Comparison of ENCODE assay signal across 8 cellular contexts in the genomic region with DNA sequence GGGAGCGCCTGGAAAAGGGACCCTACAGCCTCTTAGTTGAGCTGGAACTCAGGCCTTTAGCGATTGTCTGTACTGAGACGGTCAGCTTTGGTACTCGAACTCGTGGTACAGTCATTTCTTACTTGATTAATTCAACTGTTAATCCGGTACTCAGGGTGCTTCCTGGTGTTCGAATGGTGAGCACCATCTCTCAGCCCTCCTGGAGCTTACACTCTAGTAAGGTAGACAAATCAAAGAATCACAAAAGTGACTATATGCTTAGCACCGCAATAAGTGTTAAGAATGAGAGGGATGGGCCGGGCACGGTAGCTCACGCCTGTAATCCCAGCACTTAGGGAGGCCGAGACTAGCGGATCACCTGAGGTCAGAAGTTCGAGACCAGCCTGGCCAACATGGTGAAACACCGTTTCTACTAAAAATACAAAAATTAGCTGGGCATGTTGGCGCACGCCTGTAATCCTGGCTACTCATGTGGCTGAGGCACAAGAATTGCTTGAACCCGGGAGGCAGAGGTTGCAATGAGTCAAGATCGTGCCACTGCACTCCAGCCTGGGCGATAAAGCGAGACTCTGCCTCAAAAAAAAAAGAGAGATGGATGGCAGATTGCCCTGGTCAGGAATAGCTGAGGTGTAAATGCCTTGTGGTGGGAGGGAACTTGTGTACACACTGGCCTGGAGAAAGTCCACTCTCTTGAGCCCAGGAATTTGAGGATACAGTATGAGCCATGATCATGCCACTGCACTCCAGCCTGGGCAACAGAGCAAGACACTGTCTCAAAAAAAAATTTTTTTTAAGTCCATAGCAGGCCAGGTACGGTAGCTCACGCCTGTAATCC. TPM values are rescaled to one million over a fixed set of nuclear protein-coding genes. Genes with fewer than 3 reads are reported as not detected.
DNase-seq lines count a peak whose midpoint lies in the region; ATAC-seq and TF ChIP-seq lines count a peak whose summit lies in the region.

No MANE protein-coding gene starts in this region.

- peak overlapping the region; percentile 93 for H3K4me2 ChIP-seq in hepatocyte

- no peaks in the 10 kb centered on the region for H3K36me3 ChIP-seq in hepatocyte (replicated peaks; ENCODE audit: insufficient read depth, low read depth)

- peak overlapping the region; percentile 84 for H3K27ac Mint-ChIP-seq in T-helper 2 cell treated with Interferon-gamma antibody and Interleukin-4, amounts not matched to agents 5 μg/mL and 100 μg/mL, for 36 hours
- H3K27ac Mint-ChIP-seq in stimulated activated effector memory CD8-positive, alpha-beta T cell treated with anti-CD3 and anti-CD28 coated beads, Interleukin-12 subunit alpha, Interleukin-12 subunit beta, amount 100 ng/mL, for 72 hours = peak overlapping the region; percentile 93

- peaks cover 24% of the 10 kb centered on the region for H3K4me1 ChIP-seq in hepatocyte (ENCODE audit: insufficient read depth)

- peaks cover 28% of the 10 kb centered on the region for H3K79me2 ChIP-seq in hepatocyte

- no peaks in the 10 kb centered on the region for H4K20me1 ChIP-seq in hepatocyte (ENCODE audit: insufficient read depth, poor library complexity, severe bottlenecking)

- peaks cover 23% of the 10 kb centered on the region for H3K36me3 Mint-ChIP-seq in T-helper 2 cell treated with Interferon-gamma antibody and Interleukin-4, amounts not matched to agents 5 μg/mL and 100 μg/mL, for 36 hours (ENCODE audit: low read depth)
- H3K36me3 Mint-ChIP-seq in stimulated activated effector memory CD8-positive, alpha-beta T cell treated with anti-CD3 and anti-CD28 coated beads, Interleukin-12 subunit alpha, Interleukin-12 subunit beta, amount 100 ng/mL, for 72 hours = peaks cover 55% of the 10 kb centered on the region

- peak overlapping the region; percentile 89 for H3K4me3 Mint-ChIP-seq in T-helper 2 cell treated with Interferon-gamma antibody and Interleukin-4, amounts not matched to agents 5 μg/mL and 100 μg/mL, for 36 hours
- peak overlapping the region; percentile 83 for H3K4me3 Mint-ChIP-seq in stimulated activated effector memory CD8-positive, alpha-beta T cell treated with anti-CD3 and anti-CD28 coated beads, Interleukin-12 subunit alpha, Interleukin-12 subunit beta, amount 100 ng/mL, for 72 hours

- H2AFZ ChIP-seq in hepatocyte = peak overlapping the region; percentile 58

- no peaks in the 10 kb centered on the region for H3K9me2 ChIP-seq in hepatocyte (replicated peaks; ENCODE audit: insufficient read depth)

- 50% methylated on average over 23 of the region's 23 CpGs for WGBS in hepatocyte (ENCODE audit: low lambda C conversion rate, missing lambda C conversion rate)

- peaks cover 2% of the 10 kb centered on the region for H3K27me3 Mint-ChIP-seq in T-helper 2 cell treated with Interferon-gamma antibody and Interleukin-4, amounts not matched to agents 5 μg/mL and 100 μg/mL, for 36 hours (ENCODE audit: low read depth)

- H3K4me1 Mint-ChIP-seq in T-helper 2 cell treated with Interferon-gamma antibody and Interleukin-4, amounts not matched to agents 5 μg/mL and 100 μg/mL, for 36 hours (ENCODE audit: low read depth) = peaks cover 13% of the 10 kb centered on the region
- H3K4me1 Mint-ChIP-seq in stimulated activated effector memory CD8-positive, alpha-beta T cell treated with anti-CD3 and anti-CD28 coated beads, Interleukin-12 subunit alpha, Interleukin-12 subunit beta, amount 100 ng/mL, for 72 hours = peaks cover 52% of the 10 kb centered on the region

- DNase-seq in NCI-H82 (lab: John Stamatoyannopoulos, UW) (peak; percentile 70), NCI-H82 treated with DMSO at 0.1 percent for 48 hours (lab: John Stamatoyannopoulos, UW; ENCODE audit: unreplicated experiment) (no peak), hepatocyte (ENCODE audit: low spot score) (peak; percentile 40), RPMI8226 (no peak)
- DNase-seq in T-helper 2 cell treated with Interferon-gamma antibody and Interleukin-4, amounts not matched to agents 5 μg/mL and 100 μg/mL, for 36 hours (ENCODE audit: low spot score) = no peak
- no peak for DNase-seq in stimulated activated effector memory CD8-positive, alpha-beta T cell treated with anti-CD3 and anti-CD28 coated beads, Interleukin-12 subunit alpha, Interleukin-12 subunit beta, amount 100 ng/mL, for 72 hours (ENCODE audit: low spot score in 2 of 2)

- H3K27me3 ChIP-seq in hepatocyte = no peaks in the 10 kb centered on the region

- no peaks in the 10 kb centered on the region for H3K9me3 ChIP-seq in hepatocyte (ENCODE audit: low read depth)

- H3K27ac ChIP-seq in hepatocyte = peak overlapping the region; percentile 52

- H3K9me3 Mint-ChIP-seq in T-helper 2 cell treated with Interferon-gamma antibody and Interleukin-4, amounts not matched to agents 5 μg/mL and 100 μg/mL, for 36 hours = no peaks in the 10 kb centered on the region
- H3K9me3 Mint-ChIP-seq in stimulated activated effector memory CD8-positive, alpha-beta T cell treated with anti-CD3 and anti-CD28 coated beads, Interleukin-12 subunit alpha, Interleukin-12 subunit beta, amount 100 ng/mL, for 72 hours = no peaks in the 10 kb centered on the region

- H3K4me3 ChIP-seq in hepatocyte = peak overlapping the region; percentile 61

- TF ChIP-seq CTCF in hepatocyte (IDR thresholded peaks at IDR 0.05; ENCODE audit: poor library complexity) = no peak

- peak; percentile 4 for ATAC-seq in stimulated activated effector memory CD8-positive, alpha-beta T cell treated with anti-CD3 and anti-CD28 coated beads, Interleukin-12 subunit alpha, Interleukin-12 subunit beta, amount 100 ng/mL, for 72 hours
- no peak for ATAC-seq in HG03442 (IDR thresholded peaks at IDR 0.05; ENCODE audit: unreplicated experiment)
- ATAC-seq in HG03045 (IDR thresholded peaks at IDR 0.05; ENCODE audit: unreplicated experiment) = no peak

RNA-seq across cellular contexts. Expression of a gene that starts 1.0 kb away (rescaled TPM):
- total RNA-seq in hepatocyte = 19.9 and 21.2 TPM in 2 replicates
- polyA plus RNA-seq in hepatocyte = 22.5 and 24.0 TPM in 2 replicates

RNA-seq across cellular contexts. Expression of a gene that starts 54.2 kb away (rescaled TPM):
- total RNA-seq in hepatocyte = 51.1 and 57.2 TPM in 2 replicates
- 103 and 107 TPM in 2 replicates for polyA plus RNA-seq in hepatocyte

RNA-seq across cellular contexts. Expression of a gene that starts 55.8 kb away (rescaled TPM):
- total RNA-seq in hepatocyte = 18.4 and 27.9 TPM in 2 replicates
- polyA plus RNA-seq in hepatocyte = 27.1 and 42.8 TPM in 2 replicates

Comparison
In these comparisons a context has a peak if more than half of its experiments do, and no peak if none do; other contexts are left out.
1. DNase-seq: peak in NCI-H82 (single experiment) and hepatocyte (single experiment); none in NCI-H82 treated with DMSO at 0.1 percent for 48 hours (single experiment), T-helper 2 cell treated with Interferon-gamma antibody and Interleukin-4, amounts not matched to agents 5 μg/mL and 100 μg/mL, for 36 hours (single experiment), stimulated activated effector memory CD8-positive, alpha-beta T cell treated with anti-CD3 and anti-CD28 coated beads, Interleukin-12 subunit alpha, Interleukin-12 subunit beta, amount 100 ng/mL, for 72 hours (0 of 2) and RPMI8226 (single experiment).